9 cellular contexts compared by ENCODE assay signal in the genomic region with DNA sequence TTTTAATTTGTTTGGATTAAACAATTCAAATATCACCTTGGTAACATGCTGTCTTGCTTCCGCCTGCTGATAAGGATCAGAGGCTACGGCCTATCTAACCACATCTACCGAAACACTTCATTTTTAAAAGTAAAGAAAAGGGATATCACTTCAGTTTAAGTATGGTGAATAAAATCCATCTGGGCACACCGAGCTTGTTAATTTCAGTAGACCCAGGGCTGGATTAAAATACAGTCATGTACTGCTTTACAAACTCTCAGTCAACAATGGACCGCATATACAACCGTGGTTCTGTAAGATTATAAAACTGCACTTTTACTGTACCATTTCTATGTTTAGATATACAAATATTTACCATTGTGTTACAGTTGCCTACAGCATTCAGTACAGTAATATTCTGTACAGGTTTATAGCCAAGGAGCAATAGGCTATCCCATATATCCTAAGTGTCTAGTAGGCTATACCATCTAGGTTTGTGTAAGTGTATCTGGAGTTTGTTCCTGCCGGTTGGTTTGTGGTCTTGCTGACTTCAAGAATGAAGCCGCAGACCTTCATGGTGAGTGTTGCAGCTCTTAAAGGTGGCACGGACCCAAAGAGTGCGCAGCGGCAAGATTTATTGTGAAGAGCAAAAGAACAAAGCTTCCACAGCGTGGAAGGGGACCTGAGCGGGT. TPM values are rescaled to one million over a fixed set of nuclear protein-coding genes. Genes with fewer than 3 reads are reported as not detected.
DNase-seq lines count a peak whose midpoint lies in the region; ATAC-seq and TF ChIP-seq lines count a peak whose summit lies in the region.
"Had no signal": no experiment of that assay in that cellular context is flagged by ENCODE, and none has a peak within 500 bp of the region (broad histone marks: within the 10 kb centered on the region; RNA-seq: fewer than 3 reads in every experiment).

No MANE protein-coding gene starts in this region.

- peaks cover 43 to 57% of the 10 kb centered on the region in 2 donors for H3K4me1 Mint-ChIP-seq in natural killer cell treated with Interleukin-12 subunit alpha and Interleukin-12 subunit beta and Interleukin-15 and Interleukin-18, amount 100 ng/mL, for 72 hours (ENCODE audit: low read depth in 2 of 2)

- BruUV-seq in A673 (replicated peaks; lab: Mats Ljungman, UMichigan) = no TSS peak

- intact Hi-C loops in transverse colon (cut with DNase I; ENCODE audit: low total_unique reads) (no loop called here), dorsolateral prefrontal cortex (cut with DNase I) (loop anchor here in 1 of 2 donors (5.0 kb wide), 1 partner anchor 37 kb away; no protein-coding TSS in a partner anchor), A673 (cut with micrococcal nuclease; ENCODE audit: unreplicated experiment) (no loop called here)

- peaks cover 11 to 51% (median 20%) of the 10 kb centered on the region in 4 donors for H3K4me1 ChIP-seq in transverse colon
- peaks cover 22% of the 10 kb centered on the region for H3K4me1 ChIP-seq in A673 (ENCODE audit: insufficient read depth, low read length, poor library complexity, severe bottlenecking)

- CTCF ChIA-PET in A673 (lab: Charles Lee) = no interaction called here

- H3K36me3 ChIP-seq in transverse colon (no peaks in the 10 kb centered on the region), A673 (ENCODE audit: insufficient read depth, low read length, poor library complexity, severe bottlenecking) (no peaks in the 10 kb centered on the region)

- H3K4me3 ChIP-seq in transverse colon (peak overlapping the region in 1 of 4 donors; percentile 20), dorsolateral prefrontal cortex (no peak overlapping the region), A673 (ENCODE audit: low read depth, low read length, poor library complexity, severe bottlenecking) (no peak overlapping the region)

- no peak for TF ChIP-seq EP300 in transverse colon (IDR thresholded peaks at IDR 0.05; ENCODE audit: low read depth)

- H3K9me3 ChIP-seq in transverse colon = no peaks in the 10 kb centered on the region
- no peaks in the 10 kb centered on the region for H3K9me3 ChIP-seq in A673 (ENCODE audit: low read depth, low read length, poor library complexity, severe bottlenecking)

- TF ChIP-seq POLR2A in transverse colon (IDR thresholded peaks at IDR 0.05) = no peak

- in situ Hi-C loops in transverse colon (cut with MboI; ENCODE audit: low pct_ligation_motif_present in 1 of 4, low pct_unique_long_range_greater_than_20kb in 1 of 4, low sequenced_read_pairs in 3 of 4) = no loop called here

- H3K36me3 Mint-ChIP-seq in natural killer cell treated with Interleukin-12 subunit alpha and Interleukin-12 subunit beta and Interleukin-15 and Interleukin-18, amount 100 ng/mL, for 72 hours = peaks cover 4% of the 10 kb centered on the region

- H3K27me3 Mint-ChIP-seq in natural killer cell treated with Interleukin-12 subunit alpha and Interleukin-12 subunit beta and Interleukin-15 and Interleukin-18, amount 100 ng/mL, for 72 hours = peaks cover 0 to 4% of the 10 kb centered on the region in 2 donors

- 44 to 51% methylated on average over 8 to 13 of the region's 13 CpGs for WGBS in transverse colon (ENCODE audit: low coverage in 1 of 2), 2 donors

- H3K9me3 Mint-ChIP-seq in natural killer cell treated with Interleukin-12 subunit alpha and Interleukin-12 subunit beta and Interleukin-15 and Interleukin-18, amount 100 ng/mL, for 72 hours = peaks cover 4% of the 10 kb centered on the region

- no peak overlapping the region for H3K27ac Mint-ChIP-seq in natural killer cell treated with Interleukin-12 subunit alpha and Interleukin-12 subunit beta and Interleukin-15 and Interleukin-18, amount 100 ng/mL, for 72 hours

- POLR2A ChIA-PET in A673 (lab: Charles Lee; ENCODE audit: low non-redundant PET) = no interaction called here

- peak; percentile 67 to 78 for ATAC-seq in natural killer cell treated with Interleukin-12 subunit alpha and Interleukin-12 subunit beta and Interleukin-15 and Interleukin-18, amount 100 ng/mL, for 72 hours

- peak; percentile 40 for DNase-seq in activated CD4-positive, alpha-beta T cell treated with anti-CD3 and anti-CD28 coated beads for 1 hour
- DNase-seq in activated T-helper 9 cell treated with anti-CD3 and anti-CD28 coated beads, Interleukin-2, amount 50 U/mL, for 16 hours (ENCODE audit: low read depth) = peak; percentile 26
- DNase-seq in natural killer cell treated with Interleukin-12 subunit alpha and Interleukin-12 subunit beta and Interleukin-15 and Interleukin-18, amount 100 ng/mL, for 72 hours (ENCODE audit: low spot score) = no peak
- peak; percentile 54 for DNase-seq in transverse colon
- DNase-seq in dorsolateral prefrontal cortex = no peak
- DNase-seq in A673 (ENCODE audit: low spot score) = no peak
- DNase-seq in AML-193 (lab: John Stamatoyannopoulos, UW) = no peak
- DNase-seq: NCI-H526, substantia nigra had no signal

- TF ChIP-seq CTCF in transverse colon (IDR thresholded peaks at IDR 0.05) (no peak), dorsolateral prefrontal cortex (IDR thresholded peaks at IDR 0.05 in 54 of 56, conservative IDR thresholded peaks at IDR 0.05 in 2 of 56; ENCODE audit: low read depth in 1 of 56, partially characterized antibody in 56 of 56) (no peak), A673 (conservative IDR thresholded peaks at IDR 0.05; ENCODE audit: low read depth, low read length) (no peak)

- H3K27me3 ChIP-seq in transverse colon (no peaks in the 10 kb centered on the region), dorsolateral prefrontal cortex (no peaks in the 10 kb centered on the region), A673 (replicated peaks; ENCODE audit: insufficient read depth, low read depth, low read length, poor library complexity) (no peaks in the 10 kb centered on the region)

- H3K27ac ChIP-seq in transverse colon (peak overlapping the region; percentile 45 to 74 (median 66)), dorsolateral prefrontal cortex (no peak overlapping the region), A673 (ENCODE audit: low read depth, low read length, poor library complexity, severe bottlenecking) (no peak overlapping the region)

- peak overlapping the region; percentile 59 for H3K4me3 Mint-ChIP-seq in natural killer cell treated with Interleukin-12 subunit alpha and Interleukin-12 subunit beta and Interleukin-15 and Interleukin-18, amount 100 ng/mL, for 72 hours

RNA-seq across cellular contexts. Expression of gene SEPTIN11, which starts 40.0 kb away (rescaled TPM):
- total RNA-seq in natural killer cell treated with Interleukin-12 subunit alpha and Interleukin-12 subunit beta and Interleukin-15 and Interleukin-18, amount 100 ng/mL, for 72 hours = 10 to 100 TPM; 60.3 to 88.9 TPM
- total RNA-seq in transverse colon (100 to 1,000 TPM in 1 of 4 donors, 10 to 100 TPM in 3; 48.6 to 127 (median 78.8) TPM), dorsolateral prefrontal cortex (100 to 1,000 TPM; 109 to 284 (median 200) TPM), A673 (2021) (121 and 125 TPM in 2 replicates)

Comparison
In these comparisons a context has a peak if more than half of its experiments do, and no peak if none do; other contexts are left out.
1. DNase-seq: peak in activated CD4-positive, alpha-beta T cell treated with anti-CD3 and anti-CD28 coated beads for 1 hour (single experiment), activated T-helper 9 cell treated with anti-CD3 and anti-CD28 coated beads, Interleukin-2, amount 50 U/mL, for 16 hours (single experiment) and transverse colon (single experiment); none in natural killer cell treated with Interleukin-12 subunit alpha and Interleukin-12 subunit beta and Interleukin-15 and Interleukin-18, amount 100 ng/mL, for 72 hours (single experiment), dorsolateral prefrontal cortex (0 of 10), A673 (single experiment) and AML-193 (0 of 2).
2. H3K27ac ChIP-seq: peak in transverse colon (4 of 4); none in dorsolateral prefrontal cortex (0 of 59) and A673 (single experiment).